In the genomic region with DNA sequence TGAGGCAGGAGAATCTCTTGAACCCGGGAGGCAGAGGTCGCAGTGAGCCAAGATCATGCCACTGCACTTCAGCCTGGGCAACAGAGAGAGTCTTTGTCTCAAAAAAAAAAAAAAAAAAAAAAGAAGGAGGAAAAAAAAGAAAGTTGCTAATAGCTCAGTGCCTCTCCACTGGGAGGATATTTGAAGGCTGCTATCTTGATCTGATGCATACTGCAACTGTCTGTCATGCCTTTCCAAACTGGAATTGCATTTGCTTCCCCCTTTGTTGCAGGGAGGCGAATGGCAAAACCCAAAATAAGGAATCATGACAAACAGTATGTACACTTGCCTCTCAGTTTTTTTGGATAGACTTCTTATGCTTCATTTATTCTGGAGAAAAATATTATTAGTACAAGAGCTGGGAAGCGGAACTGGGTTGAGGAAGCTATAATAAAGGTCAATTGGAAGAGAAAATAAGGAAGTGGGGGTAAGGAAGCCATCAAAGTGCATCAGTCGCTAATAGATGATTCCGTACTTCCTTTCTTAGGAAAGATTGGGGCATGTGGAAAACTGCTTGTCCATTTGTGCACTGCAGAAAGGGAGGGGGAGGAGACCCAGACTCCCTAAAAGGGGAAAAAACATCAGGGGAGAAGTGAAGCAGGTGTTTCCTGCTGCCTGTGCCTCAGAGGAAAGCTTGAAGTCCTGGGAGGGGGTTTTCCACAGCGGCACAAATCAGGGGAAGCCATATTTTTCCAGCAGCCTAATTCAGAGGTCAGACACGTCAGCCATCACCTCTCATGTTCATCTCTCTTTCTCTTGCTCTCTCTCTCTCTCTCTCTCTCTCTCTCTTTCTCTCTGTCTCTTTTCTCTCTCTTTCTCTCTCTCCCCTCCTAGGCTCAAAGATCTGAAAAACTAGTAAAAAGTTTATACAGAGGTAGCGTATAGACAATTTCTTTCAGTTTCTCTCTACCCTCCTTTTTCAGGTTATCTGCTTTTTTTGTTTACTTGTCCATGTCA, we compare ENCODE assay signal across 9 cellular contexts.
DNase-seq lines count a peak whose midpoint lies in the region; ATAC-seq and TF ChIP-seq lines count a peak whose summit lies in the region.
"Had no signal": no experiment of that assay in that cellular context is flagged by ENCODE, and none has a peak within 500 bp of the region (broad histone marks: within the 10 kb centered on the region; RNA-seq: fewer than 3 reads in every experiment).

No MANE protein-coding gene starts in this region.

- H3K79me2 ChIP-seq in PC-3 (ENCODE audit: low read length) = no peaks in the 10 kb centered on the region

- peaks cover 18% of the 10 kb centered on the region for H3K4me1 Mint-ChIP-seq in activated naive CD4-positive, alpha-beta T cell treated with anti-CD3 and anti-CD28 coated beads for 36 hours (ENCODE audit: low read depth)
- peaks cover 26% of the 10 kb centered on the region for H3K4me1 Mint-ChIP-seq in activated naive CD4-positive, alpha-beta T cell treated with anti-CD3 and anti-CD28 coated beads, Interleukin-2, amount 10 ng/mL, durations not matched to agents 7 days and 5 days

- H3F3A ChIP-seq in PC-3 (ENCODE audit: low read length, unreplicated experiment) = no peaks in the 10 kb centered on the region

- H3K4me1 ChIP-seq in PC-3 (ENCODE audit: insufficient read depth, low read length) (peaks cover 35% of the 10 kb centered on the region), testis (no peaks in the 10 kb centered on the region)
- H3K4me1 ChIP-seq: body of pancreas had no signal

- no peaks in the 10 kb centered on the region for H4K20me1 ChIP-seq in PC-3 (ENCODE audit: low read length)

- H3K4me2 ChIP-seq in PC-3 (ENCODE audit: low read length) = peak overlapping the region; percentile 65

- BruUV-seq in PC-3 (replicated peaks; lab: Mats Ljungman, UMichigan) = no TSS peak

- peak; percentile 10 for DNase-seq in activated naive CD4-positive, alpha-beta T cell treated with anti-CD3 and anti-CD28 coated beads for 36 hours
- DNase-seq in activated naive CD4-positive, alpha-beta T cell treated with anti-CD3 and anti-CD28 coated beads, Interleukin-2, amount 50 U/mL, for 16 hours = no peak
- DNase-seq in PC-3 (peak; percentile 50), globus pallidus (ENCODE audit: low spot score) (peak; percentile 13), testis (peak; percentile 28), amniotic stem cell (lab: John Stamatoyannopoulos, UW) (no peak)
- no peak for DNase-seq in activated naive CD4-positive, alpha-beta T cell treated with anti-CD3 and anti-CD28 coated beads, Interleukin-2, amount 10 ng/mL, durations not matched to agents 7 days and 5 days
- DNase-seq: body of pancreas had no signal

- H3K4me3 ChIP-seq in PC-3 (ENCODE audit: low read length) (no peak overlapping the region), testis (no peak overlapping the region)
- H3K4me3 ChIP-seq: body of pancreas had no signal

- CTCF ChIA-PET in activated naive CD4-positive, alpha-beta T cell treated with anti-CD3 and anti-CD28 coated beads for 36 hours (lab: Charles Lee) = interaction anchor here (0.6 kb wide), 1 partner anchor 461 kb away, joined by 4 read pairs; no protein-coding TSS in a partner anchor
- CTCF ChIA-PET in PC-3 (lab: Charles Lee) = no interaction called here
- CTCF ChIA-PET in activated naive CD4-positive, alpha-beta T cell treated with anti-CD3 and anti-CD28 coated beads, Interleukin-2, amount 10 ng/mL, durations not matched to agents 7 days and 5 days (lab: Charles Lee) = interaction anchor here (1.2 kb wide), 1 partner anchor 552 kb away, joined by 3 read pairs; no protein-coding TSS in a partner anchor

- H3K36me3 Mint-ChIP-seq in activated naive CD4-positive, alpha-beta T cell treated with anti-CD3 and anti-CD28 coated beads for 36 hours (ENCODE audit: low read depth) = no peaks in the 10 kb centered on the region
- no peaks in the 10 kb centered on the region for H3K36me3 Mint-ChIP-seq in activated naive CD4-positive, alpha-beta T cell treated with anti-CD3 and anti-CD28 coated beads, Interleukin-2, amount 10 ng/mL, durations not matched to agents 7 days and 5 days

- intact Hi-C loops in activated naive CD4-positive, alpha-beta T cell treated with anti-CD3 and anti-CD28 coated beads for 36 hours (cut with micrococcal nuclease) = loop anchor here (10.0 kb wide), 3 partner anchors 306 to 554 kb away; no protein-coding TSS in a partner anchor
- intact Hi-C loops in PC-3 (cut with micrococcal nuclease) = loop anchor here (1.0 to 10.0 kb wide), 7 partner anchors 56 to 554 kb away; no protein-coding TSS in a partner anchor
- intact Hi-C loops in testis (cut with DNase I; ENCODE audit: low total_unique reads) = no loop called here

- H2AFZ ChIP-seq in PC-3 (ENCODE audit: low read length) = no peak overlapping the region

- H3K36me3 ChIP-seq in PC-3 (ENCODE audit: low read depth, low read length) (no peaks in the 10 kb centered on the region), testis (ENCODE audit: low read depth, missing control alignments) (no peaks in the 10 kb centered on the region)

- POLR2A ChIA-PET in PC-3 (lab: Charles Lee; ENCODE audit: unreplicated experiment) = interaction anchor here (0.6 kb wide), 2 partner anchors 45 to 116 kb away, joined by 8 to 27 read pairs; no protein-coding TSS in a partner anchor

- H3K4me3 Mint-ChIP-seq in activated naive CD4-positive, alpha-beta T cell treated with anti-CD3 and anti-CD28 coated beads for 36 hours = peak overlapping the region; percentile 40
- H3K4me3 Mint-ChIP-seq in activated naive CD4-positive, alpha-beta T cell treated with anti-CD3 and anti-CD28 coated beads, Interleukin-2, amount 10 ng/mL, durations not matched to agents 7 days and 5 days = no peak overlapping the region

- no peak for TF ChIP-seq POLR2A in testis (IDR thresholded peaks at IDR 0.05)

- peaks cover 12% of the 10 kb centered on the region for H3K27me3 Mint-ChIP-seq in activated naive CD4-positive, alpha-beta T cell treated with anti-CD3 and anti-CD28 coated beads for 36 hours (ENCODE audit: low read depth)
- peaks cover 33% of the 10 kb centered on the region for H3K27me3 Mint-ChIP-seq in activated naive CD4-positive, alpha-beta T cell treated with anti-CD3 and anti-CD28 coated beads, Interleukin-2, amount 10 ng/mL, durations not matched to agents 7 days and 5 days

- TF ChIP-seq CTCF in PC-3 (conservative IDR thresholded peaks at IDR 0.05; ENCODE audit: low read depth, low read length) (no peak), testis (IDR thresholded peaks at IDR 0.05) (no peak)

- 75 to 77% methylated on average over 9 of the region's 9 CpGs for WGBS in testis, 2 donors

- H3K27me3 ChIP-seq in PC-3 (ENCODE audit: low read length) (no peaks in the 10 kb centered on the region), testis (no peaks in the 10 kb centered on the region)

- no peaks in the 10 kb centered on the region for H3K9me2 ChIP-seq in PC-3 (replicated peaks; ENCODE audit: low read length)

- H3K27ac Mint-ChIP-seq in activated naive CD4-positive, alpha-beta T cell treated with anti-CD3 and anti-CD28 coated beads for 36 hours = no peak overlapping the region
- H3K27ac Mint-ChIP-seq in activated naive CD4-positive, alpha-beta T cell treated with anti-CD3 and anti-CD28 coated beads, Interleukin-2, amount 10 ng/mL, durations not matched to agents 7 days and 5 days = no peak overlapping the region

- H3K27ac ChIP-seq in PC-3 (ENCODE audit: low read length) (peak overlapping the region; percentile 91), testis (no peak overlapping the region)
- H3K27ac ChIP-seq: body of pancreas had no signal

- H3K9me3 Mint-ChIP-seq in activated naive CD4-positive, alpha-beta T cell treated with anti-CD3 and anti-CD28 coated beads for 36 hours = no peaks in the 10 kb centered on the region
- no peaks in the 10 kb centered on the region for H3K9me3 Mint-ChIP-seq in activated naive CD4-positive, alpha-beta T cell treated with anti-CD3 and anti-CD28 coated beads, Interleukin-2, amount 10 ng/mL, durations not matched to agents 7 days and 5 days

- H3K9me3 ChIP-seq in PC-3 (ENCODE audit: low read length) (no peaks in the 10 kb centered on the region), testis (no peaks in the 10 kb centered on the region)
- H3K9me3 ChIP-seq: body of pancreas had no signal

- H3K9ac ChIP-seq in PC-3 (ENCODE audit: low read length) = peak overlapping the region; percentile 48

- ATAC-seq in PC-3 = no peak
- ATAC-seq in HG03139 (IDR thresholded peaks at IDR 0.05; ENCODE audit: unreplicated experiment) = no peak
- ATAC-seq: body of pancreas had no signal

Comparison
In these comparisons a context has a peak if more than half of its experiments do, and no peak if none do; other contexts are left out.
1. DNase-seq: peak in activated naive CD4-positive, alpha-beta T cell treated with anti-CD3 and anti-CD28 coated beads for 36 hours (single experiment), PC-3 (single experiment), globus pallidus (single experiment) and testis (single experiment); none in activated naive CD4-positive, alpha-beta T cell treated with anti-CD3 and anti-CD28 coated beads, Interleukin-2, amount 50 U/mL, for 16 hours (single experiment), activated naive CD4-positive, alpha-beta T cell treated with anti-CD3 and anti-CD28 coated beads, Interleukin-2, amount 10 ng/mL, durations not matched to agents 7 days and 5 days (single experiment) and amniotic stem cell (single experiment).